Comparison of ENCODE assay signal across 9 cellular contexts in genomic region chr10:124094419-124094785, GRCh38. TPM values are rescaled to one million over a fixed set of nuclear protein-coding genes. Genes with fewer than 3 reads are reported as not detected.
DNase-seq lines count a peak whose midpoint lies in the region; ATAC-seq, FAIRE-seq and TF ChIP-seq lines count a peak whose summit lies in the region.
"Had no signal": no experiment of that assay in that cellular context is flagged by ENCODE, and none has a peak within 500 bp of the region (broad histone marks: within the 10 kb centered on the region; RNA-seq: fewer than 3 reads in every experiment).

No MANE protein-coding gene starts in this region.

- H3K36me3 ChIP-seq in SU-DHL-6 (ENCODE audit: low read length), result no peaks in the 10 kb centered on the region
- no peaks in the 10 kb centered on the region for H3K36me3 ChIP-seq in pancreas

- H3K9me3 ChIP-seq in SU-DHL-6 (ENCODE audit: insufficient read depth, low read length), result no peaks in the 10 kb centered on the region
- H3K9me3 ChIP-seq in pancreas, result no peaks in the 10 kb centered on the region

- H3K79me2 ChIP-seq in SU-DHL-6 (ENCODE audit: insufficient read depth, low read length), result peaks cover 27% of the 10 kb centered on the region; the same call in 1 of the 2 replicates

- intact Hi-C loops in left ventricle myocardium superior (cut with micrococcal nuclease) (no loop called here), pancreas (cut with DNase I) (no loop called here)

- H3F3A ChIP-seq in SU-DHL-6 (ENCODE audit: insufficient read depth), result peaks cover 7% of the 10 kb centered on the region

- no peak for TF ChIP-seq CTCF in SU-DHL-6 (IDR thresholded peaks at IDR 0.05; ENCODE audit: insufficient read depth, low read length, poor library complexity, severe bottlenecking)
- no peak for TF ChIP-seq CTCF in pancreas (IDR thresholded peaks at IDR 0.05)

- no peaks in the 10 kb centered on the region for H4K20me1 ChIP-seq in SU-DHL-6 (ENCODE audit: low read depth, low read length)

- no peaks in the 10 kb centered on the region for H3K9me2 ChIP-seq in SU-DHL-6 (replicated peaks; ENCODE audit: insufficient read depth, low read length)

- DNase-seq in Ammon's horn (ENCODE audit: low spot score) (peak; percentile 63), left ventricle myocardium superior (peak; percentile 47), pancreas (no peak), iPS-NIHi7 (ENCODE audit: extremely low spot score) (no peak)
- no peak for DNase-seq in effector CD4-positive, alpha-beta T cell

- FAIRE-seq in pancreas (lab: Jason Lieb, UNC), result no peak

- peaks cover 0 to 4% (median 0%) of the 10 kb centered on the region in 3 donors for H3K4me1 ChIP-seq in pancreas

- WGBS in pancreas, 2 donors, result 23 to 26% methylated on average over 11 of the region's 11 CpGs

- peak overlapping the region; percentile 74 for H3K9ac ChIP-seq in SU-DHL-6 (ENCODE audit: low read length)

- no peak overlapping the region for H3K27ac ChIP-seq in SU-DHL-6 (ENCODE audit: low read depth, low read length)
- H3K27ac ChIP-seq in pancreas, result peak overlapping the region; percentile 36 to 85 (median 80)
- H3K27ac ChIP-seq: C4-2B had no signal

- H3K4me3 ChIP-seq in SU-DHL-6 (ENCODE audit: insufficient read depth, low read length, poor library complexity, severe bottlenecking), result peak overlapping the region; percentile 65
- H3K4me3 ChIP-seq in pancreas, result peak overlapping the region in 2 of 4 donors; percentile 49 to 54

- H3K27me3 ChIP-seq in SU-DHL-6 (ENCODE audit: low read length) (no peaks in the 10 kb centered on the region), pancreas (no peaks in the 10 kb centered on the region)

- H2AFZ ChIP-seq in SU-DHL-6 (ENCODE audit: low read depth, low read length, severe bottlenecking), result no peak overlapping the region

- H3K4me2 ChIP-seq in SU-DHL-6 (ENCODE audit: low read depth, low read length, poor library complexity, severe bottlenecking), result peak overlapping the region; percentile 77

- ATAC-seq in left ventricle myocardium superior (peak; percentile 19), pancreas (peak in 1 of 4 donors; percentile 12), HG03196 (IDR thresholded peaks at IDR 0.05; ENCODE audit: unreplicated experiment) (no peak), HG02759 (IDR thresholded peaks at IDR 0.05; ENCODE audit: unreplicated experiment) (no peak)

RNA-seq across cellular contexts. Expression of gene CHST15, which starts 1.0 kb away (rescaled TPM):
- total RNA-seq in left ventricle myocardium superior (4.0 TPM), pancreas (10 to 100 TPM in 5 of 6 donors, 1 to 10 TPM in 1; 9.4 to 17.3 (median 14.0) TPM)
- polyA plus RNA-seq in pancreas, result 10 to 100 TPM in 1 of 2 donors, 1 to 10 TPM in 1; 4.8 to 12.4 TPM

Comparison
In these comparisons a context has a peak if more than half of its experiments do, and no peak if none do; other contexts are left out.
1. DNase-seq: peak in Ammon's horn (single experiment) and left ventricle myocardium superior (single experiment); none in pancreas (0 of 6), effector CD4-positive, alpha-beta T cell (single experiment) and iPS-NIHi7 (single experiment).